Comparison of ENCODE assay signal across 1 cellular context in genomic region chr12:7905071-7905470, GRCh38.
TF ChIP-seq lines count a peak whose summit lies in the region.

No MANE protein-coding gene starts in this region.

TF ChIP-seq in SK-N-SH, 30 proteins besides CTCF, POLR2A, EP300 and RAD21 (continued from another document):
- no peak for TF ChIP-seq PBX3 (IDR thresholded peaks at IDR 0.05)
- TF ChIP-seq ELF1 (IDR thresholded peaks at IDR 0.05) = no peak
- TF ChIP-seq MAX (IDR thresholded peaks at IDR 0.05; ENCODE audit: low read depth) = no peak
- no peak for TF ChIP-seq TAF1 (IDR thresholded peaks at IDR 0.05; ENCODE audit: borderline replicate concordance, low read depth, low read length)
- no peak for TF ChIP-seq YY1 (IDR thresholded peaks at IDR 0.05; ENCODE audit: low read depth)
- no peak for TF ChIP-seq SMC3 (IDR thresholded peaks at IDR 0.05; ENCODE audit: low read depth, low read length)
- TF ChIP-seq GABPA (IDR thresholded peaks at IDR 0.05; ENCODE audit: low read depth) = no peak
